ENCODE assay signal across 22 cellular contexts in genomic region chr6:118397653-118398052, GRCh38.
"Had no signal": no experiment of that assay in that cellular context is flagged by ENCODE, and none has a peak within 500 bp of the region (broad histone marks: within the 10 kb centered on the region; RNA-seq: fewer than 3 reads in every experiment).

No MANE protein-coding gene starts in this region.

- H3K4me1 Mint-ChIP-seq: memory B cell; mesothelial cell of epicardium; naive thymus-derived CD4-positive, alpha-beta T cell; nephron progenitor cell; stimulated activated naive B cell treated with anti-CD40 and anti-IgM and Interleukin-4, amounts not matched to agents 10 μg/mL and 1 μg/mL and 100 μg/mL, for 72 hours; stimulated activated naive CD8-positive, alpha-beta T cell treated with anti-CD3 and anti-CD28 coated beads, Interleukin-15, amount 100 ng/mL, for 72 hours had no signal

- H3K36me3 Mint-ChIP-seq: memory B cell; mesothelial cell of epicardium; stimulated activated naive B cell treated with anti-CD40 and anti-IgM and Interleukin-4, amounts not matched to agents 10 μg/mL and 1 μg/mL and 100 μg/mL, for 72 hours had no signal

- H3K9me3 ChIP-seq: esophagus squamous epithelium, lower lobe of right lung, ovary, right lobe of liver, testis, transverse colon had no signal

- DNase-seq: cerebellar nuclear complex; dermis blood vessel endothelial cell; esophagus squamous epithelium; foreskin fibroblast; hippocampal formation; kidney glomerular epithelial cell; lower lobe of right lung; naive thymus-derived CD4-positive, alpha-beta T cell; nephron progenitor cell; nucleus accumbens; ovary; right lobe of liver; stimulated activated CD4-positive, alpha-beta T cell treated with anti-CD3 and anti-CD28 coated beads, Interleukin-2, amount 100 ng/mL, for 24 hours; stimulated activated CD4-positive, alpha-beta T cell treated with anti-CD3 and anti-CD28 coated beads, Interleukin-4, amount 100 ng/mL, for 4 hours; stimulated activated naive B cell treated with anti-CD40 and anti-IgM and Interleukin-4, amounts not matched to agents 10 μg/mL and 1 μg/mL and 100 μg/mL, for 72 hours; stimulated activated naive CD8-positive, alpha-beta T cell treated with anti-CD3 and anti-CD28 coated beads, Interleukin-15, amount 100 ng/mL, for 72 hours; testis; transverse colon had no signal

- H3K4me3 ChIP-seq: cardiac muscle cell, esophagus squamous epithelium, lower lobe of right lung, ovary, right lobe of liver, skin epidermis, testis, transverse colon had no signal

- H3K4me3 Mint-ChIP-seq: memory B cell; mesothelial cell of epicardium; naive thymus-derived CD4-positive, alpha-beta T cell; nephron progenitor cell; stimulated activated naive B cell treated with anti-CD40 and anti-IgM and Interleukin-4, amounts not matched to agents 10 μg/mL and 1 μg/mL and 100 μg/mL, for 72 hours; stimulated activated naive CD8-positive, alpha-beta T cell treated with anti-CD3 and anti-CD28 coated beads, Interleukin-15, amount 100 ng/mL, for 72 hours had no signal

- H3K36me3 ChIP-seq: cardiac muscle cell, esophagus squamous epithelium, lower lobe of right lung, ovary, right lobe of liver, transverse colon had no signal

- H3K27ac Mint-ChIP-seq: memory B cell; mesothelial cell of epicardium; naive thymus-derived CD4-positive, alpha-beta T cell; nephron progenitor cell; stimulated activated naive B cell treated with anti-CD40 and anti-IgM and Interleukin-4, amounts not matched to agents 10 μg/mL and 1 μg/mL and 100 μg/mL, for 72 hours; stimulated activated naive CD8-positive, alpha-beta T cell treated with anti-CD3 and anti-CD28 coated beads, Interleukin-15, amount 100 ng/mL, for 72 hours had no signal

- H3K27me3 Mint-ChIP-seq: memory B cell; naive thymus-derived CD4-positive, alpha-beta T cell; stimulated activated naive B cell treated with anti-CD40 and anti-IgM and Interleukin-4, amounts not matched to agents 10 μg/mL and 1 μg/mL and 100 μg/mL, for 72 hours; stimulated activated naive CD8-positive, alpha-beta T cell treated with anti-CD3 and anti-CD28 coated beads, Interleukin-15, amount 100 ng/mL, for 72 hours had no signal

- H3K27ac ChIP-seq: cardiac muscle cell, esophagus squamous epithelium, lower lobe of right lung, ovary, right lobe of liver, skin epidermis, testis, transverse colon had no signal

- H3K4me1 ChIP-seq: esophagus squamous epithelium, lower lobe of right lung, right lobe of liver, testis, transverse colon had no signal

- H3K27me3 ChIP-seq: cardiac muscle cell, esophagus squamous epithelium, ovary, right lobe of liver, testis, transverse colon had no signal

- H3K9me3 Mint-ChIP-seq: memory B cell; nephron progenitor cell; stimulated activated naive CD8-positive, alpha-beta T cell treated with anti-CD3 and anti-CD28 coated beads, Interleukin-15, amount 100 ng/mL, for 72 hours had no signal
